ENCODE assay signal across 27 cellular contexts in the genomic region with DNA sequence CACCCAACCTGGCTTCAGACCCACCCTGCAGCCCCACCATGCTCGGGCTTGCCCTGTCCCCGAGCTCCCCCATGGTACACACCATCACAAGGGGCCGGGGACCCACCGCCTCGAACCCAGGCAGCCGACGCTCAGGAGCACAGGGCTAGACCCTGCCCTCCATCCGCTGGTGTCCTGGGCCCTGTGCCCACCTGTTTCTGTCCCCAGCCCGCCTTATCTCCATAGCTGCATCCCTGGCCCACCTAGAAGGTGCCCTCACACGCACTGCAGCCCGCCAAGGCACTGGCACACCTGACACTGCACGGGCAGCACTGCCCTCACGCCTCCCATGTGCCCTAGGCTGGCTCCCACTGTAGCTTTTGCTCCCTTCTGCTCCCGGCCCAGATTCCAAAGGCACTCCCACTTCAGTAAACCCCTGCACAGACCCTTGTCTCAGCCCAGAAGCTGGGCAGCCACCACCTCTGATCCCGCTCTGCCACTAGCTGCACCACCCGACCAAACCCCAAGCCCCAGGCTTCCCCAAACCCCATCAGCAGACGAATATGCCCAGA. TPM values are rescaled to one million over a fixed set of nuclear protein-coding genes. Genes with fewer than 3 reads are reported as not detected.
A peak's percentile ranks its signal among the peaks of the same experiment; 100 is the strongest.
DNase-seq lines count a peak whose midpoint lies in the region; ATAC-seq, FAIRE-seq and TF ChIP-seq lines count a peak whose summit lies in the region.
"Had no signal": no experiment of that assay in that cellular context is flagged by ENCODE, and none has a peak within 500 bp of the region (broad histone marks: within the 10 kb centered on the region; RNA-seq: fewer than 3 reads in every experiment).

No MANE protein-coding gene starts in this region.

- no peak overlapping the region for H2AFZ ChIP-seq in H9 (ENCODE audit: low read length)

- H3K4me3 ChIP-seq in kidney (ENCODE audit: low read length in 2 of 2) = no peak overlapping the region
- H3K4me3 ChIP-seq: BLaER1 treated with 17β-estradiol and CSF1 and Interleukin-3, amounts not matched to agents 10 nM and 100 nM; esophagus squamous epithelium; right lobe of liver; vagina had no signal

- CTCF ChIA-PET in activated B cell treated with CpG ODN at 0.5 μM for 24 hours (lab: Charles Lee) = no interaction called here

- intact Hi-C loops in activated B cell treated with CpG ODN at 0.5 μM for 24 hours (cut with micrococcal nuclease) = no loop called here
- intact Hi-C loops in kidney (cut with DNase I) = no loop called here
- intact Hi-C loops in posterior vena cava (cut with DNase I) = loop anchor here in 1 of 2 donors (1.0 to 10.0 kb wide), 2 partner anchors 34 to 247 kb away; no protein-coding TSS in a partner anchor

- no peak overlapping the region for H3K9ac ChIP-seq in H9 (ENCODE audit: extremely low read depth, insufficient read length, low read length)
- H3K9ac ChIP-seq in kidney (ENCODE audit: low read length in 2 of 2) = no peak overlapping the region
- H3K9ac ChIP-seq: BLaER1 treated with 17β-estradiol and CSF1 and Interleukin-3, amounts not matched to agents 10 nM and 100 nM had no signal

- FAIRE-seq in kidney (lab: Jason Lieb, UNC) = no peak

- no peaks in the 10 kb centered on the region for H3K27me3 ChIP-seq in H9 (ENCODE audit: insufficient read depth, low read length)
- H3K27me3 ChIP-seq: BLaER1 treated with 17β-estradiol and CSF1 and Interleukin-3, amounts not matched to agents 10 nM and 100 nM; right lobe of liver; vagina had no signal

- no CpG with 5 or more reads among the region's 17 CpGs for WGBS in H9 (ENCODE audit: extremely low coverage, insufficient read length, low lambda C conversion rate)

- no peak overlapping the region for H2BK15ac ChIP-seq in H9 (ENCODE audit: low read depth, low read length)

- no peak overlapping the region for H4K8ac ChIP-seq in H9 (replicated peaks; ENCODE audit: insufficient read length, low read depth, low read length)

- H3K27me3 Mint-ChIP-seq in H9 (ENCODE audit: low read depth) = no peaks in the 10 kb centered on the region; the same call in 1 of the 2 replicates
- no peaks in the 10 kb centered on the region for H3K27me3 Mint-ChIP-seq in activated B cell treated with CpG ODN at 0.5 μM for 24 hours
- H3K27me3 Mint-ChIP-seq: activated CD8-positive, alpha-beta T cell treated with anti-CD3 and anti-CD28 coated beads for 36 hours; central memory CD8-positive, alpha-beta T cell had no signal

- H3K18ac ChIP-seq in H9 (ENCODE audit: insufficient read length, low read depth, low read length) = peak overlapping the region; percentile 52

- H3K27ac ChIP-seq in H9 (ENCODE audit: insufficient read length, low read depth, low read length) = no peak overlapping the region
- H3K27ac ChIP-seq in kidney (ENCODE audit: low read depth in 2 of 2, low read length in 2 of 2) = no peak overlapping the region
- H3K27ac ChIP-seq: BLaER1 treated with 17β-estradiol and CSF1 and Interleukin-3, amounts not matched to agents 10 nM and 100 nM; esophagus squamous epithelium; HL-60; right lobe of liver; vagina had no signal

- no peak overlapping the region for H3K56ac ChIP-seq in H9 (ENCODE audit: insufficient read length, low read depth, low read length)

- peaks cover 0 to 2% (median 0%) of the 10 kb centered on the region in 3 experiments; a peak in 2 of 7 replicates for H3K36me3 Mint-ChIP-seq in H9 (ENCODE audit: insufficient read depth in 1 of 3, low read depth in 3 of 3)
- peaks cover 8% of the 10 kb centered on the region for H3K36me3 Mint-ChIP-seq in activated B cell treated with CpG ODN at 0.5 μM for 24 hours (ENCODE audit: low read depth)
- H3K36me3 Mint-ChIP-seq: IgD-negative memory B cell had no signal

- H3K79me1 ChIP-seq in H9 (ENCODE audit: insufficient read depth, low read depth, low read length, poor library complexity, severe bottlenecking) = no peaks in the 10 kb centered on the region

- H3K9me3 Mint-ChIP-seq in H9 = no peaks in the 10 kb centered on the region; a peak in 1 of 5 replicates
- H3K9me3 Mint-ChIP-seq in activated B cell treated with CpG ODN at 0.5 μM for 24 hours = no peaks in the 10 kb centered on the region
- H3K9me3 Mint-ChIP-seq: activated CD8-positive, alpha-beta T cell treated with anti-CD3 and anti-CD28 coated beads for 36 hours; activated naive CD4-positive, alpha-beta T cell treated with anti-CD3 and anti-CD28 coated beads for 36 hours; central memory CD8-positive, alpha-beta T cell; IgD-negative memory B cell; T-helper 1 cell treated with Interleukin-12 subunit alpha and Interleukin-12 subunit beta and Interleukin-4 antibody, amounts not matched to agents 30 μg/mL and 1 μg/mL, for 36 hours had no signal

- no peak for ATAC-seq in activated B cell treated with CpG ODN at 0.5 μM for 24 hours (ENCODE audit: low read depth)
- no peak for ATAC-seq in GM18498 (IDR thresholded peaks at IDR 0.05; ENCODE audit: unreplicated experiment)
- ATAC-seq: activated CD8-positive, alpha-beta T cell treated with anti-CD3 and anti-CD28 coated beads for 36 hours; left colon; right lobe of liver had no signal

- no peaks in the 10 kb centered on the region for H3K79me2 ChIP-seq in H9 (ENCODE audit: insufficient read depth, low read length)

- no peak overlapping the region for H2BK5ac ChIP-seq in H9 (ENCODE audit: insufficient read length, low read length)

- H3K4me1 Mint-ChIP-seq in H9 (peaks cover 31 to 57% of the 10 kb centered on the region in 2 experiments), activated B cell treated with CpG ODN at 0.5 μM for 24 hours (peaks cover 10% of the 10 kb centered on the region)
- H3K4me1 Mint-ChIP-seq: central memory CD8-positive, alpha-beta T cell had no signal

- no peak overlapping the region for H2AK5ac ChIP-seq in H9 (ENCODE audit: insufficient read length, low read length)

- peak overlapping the region in 1 of 2 experiments; percentile 61; a peak in 3 of 5 replicates for H3K4me3 Mint-ChIP-seq in H9
- no peak overlapping the region for H3K4me3 Mint-ChIP-seq in activated B cell treated with CpG ODN at 0.5 μM for 24 hours
- H3K4me3 Mint-ChIP-seq: activated CD8-positive, alpha-beta T cell treated with anti-CD3 and anti-CD28 coated beads for 36 hours; activated naive CD4-positive, alpha-beta T cell treated with anti-CD3 and anti-CD28 coated beads for 36 hours; central memory CD8-positive, alpha-beta T cell; IgD-negative memory B cell; T-helper 1 cell treated with Interleukin-12 subunit alpha and Interleukin-12 subunit beta and Interleukin-4 antibody, amounts not matched to agents 30 μg/mL and 1 μg/mL, for 36 hours had no signal

- no peaks in the 10 kb centered on the region for H3K9me3 ChIP-seq in H9 (ENCODE audit: control insufficient read depth, low read depth, low read length)
- peaks cover 0 to 3% of the 10 kb centered on the region in 2 donors for H3K9me3 ChIP-seq in kidney (ENCODE audit: control insufficient read depth in 1 of 2, low read length in 2 of 2)
- H3K9me3 ChIP-seq: BLaER1 treated with 17β-estradiol and CSF1 and Interleukin-3, amounts not matched to agents 10 nM and 100 nM; esophagus squamous epithelium; right lobe of liver; vagina had no signal

- no peak overlapping the region for H2BK12ac ChIP-seq in H9 (ENCODE audit: insufficient read length, low read depth, low read length)

- no peak overlapping the region for H3K4ac ChIP-seq in H9 (ENCODE audit: low read depth, low read length)

- H3K27ac Mint-ChIP-seq in H9 (peak overlapping the region; percentile 84 to 97 (median 92)), activated B cell treated with CpG ODN at 0.5 μM for 24 hours (no peak overlapping the region)
- H3K27ac Mint-ChIP-seq: activated CD8-positive, alpha-beta T cell treated with anti-CD3 and anti-CD28 coated beads for 36 hours; activated naive CD4-positive, alpha-beta T cell treated with anti-CD3 and anti-CD28 coated beads for 36 hours; T-helper 1 cell treated with Interleukin-12 subunit alpha and Interleukin-12 subunit beta and Interleukin-4 antibody, amounts not matched to agents 30 μg/mL and 1 μg/mL, for 36 hours had no signal

- no peaks in the 10 kb centered on the region for H3K23me2 ChIP-seq in H9 (ENCODE audit: insufficient read length, low read depth, low read length, poor library complexity, severe bottlenecking)

- H3K4me2 ChIP-seq in H9 (ENCODE audit: insufficient read depth, insufficient read length, low read length) = no peak overlapping the region
- H3K4me2 ChIP-seq: BLaER1 treated with 17β-estradiol and CSF1 and Interleukin-3, amounts not matched to agents 10 nM and 100 nM had no signal

- H3K14ac ChIP-seq in H9 (ENCODE audit: insufficient read depth, low read length) = no peak overlapping the region

- H3K36me3 ChIP-seq in kidney (ENCODE audit: control insufficient read depth in 1 of 2, insufficient read depth in 2 of 2, low read length in 2 of 2) = no peaks in the 10 kb centered on the region

- H2BK120ac ChIP-seq in H9 (ENCODE audit: low read depth, low read length, poor library complexity, severe bottlenecking) = no peak overlapping the region

- H4K91ac ChIP-seq in H9 (ENCODE audit: insufficient read length, low read depth, low read length) = no peak overlapping the region

- no peak overlapping the region for H3T11ph ChIP-seq in H9 (ENCODE audit: low read length)

- POLR2A ChIA-PET in activated B cell treated with CpG ODN at 0.5 μM for 24 hours (lab: Charles Lee) = no interaction called here

- H4K5ac ChIP-seq in H9 (ENCODE audit: insufficient read length, low read depth, low read length) = no peak overlapping the region

- TF ChIP-seq CTCF in H9 (conservative IDR thresholded peaks at IDR 0.05) (no peak), activated B cell treated with CpG ODN at 0.5 μM for 24 hours (IDR thresholded peaks at IDR 0.05) (no peak), kidney (IDR thresholded peaks at IDR 0.05; ENCODE audit: borderline replicate concordance, extremely low read depth, insufficient read depth) (no peak)

- H3K4me1 ChIP-seq in H9 (ENCODE audit: insufficient read depth, low read length) (no peaks in the 10 kb centered on the region), kidney (ENCODE audit: control insufficient read depth in 1 of 2, insufficient read depth in 1 of 2, low read depth in 1 of 2, low read length in 2 of 2) (no peaks in the 10 kb centered on the region)
- H3K4me1 ChIP-seq: right lobe of liver, vagina had no signal

- H4K20me1 ChIP-seq in H9 (ENCODE audit: control insufficient read depth, insufficient read depth, insufficient read length) = no peaks in the 10 kb centered on the region

- H2BK20ac ChIP-seq in H9 (ENCODE audit: low read depth, low read length, poor library complexity, severe bottlenecking) = no peak overlapping the region

- no peak overlapping the region for H3K23ac ChIP-seq in H9 (ENCODE audit: insufficient read length, low read depth, low read length)

- DNase-seq in H9 (no peak), activated B cell treated with CpG ODN at 0.5 μM for 24 hours (peak; percentile 3), kidney (peak; percentile 56), posterior vena cava (ENCODE audit: low spot score) (peak; percentile 66), SIG-M5 (lab: John Stamatoyannopoulos, UW) (no peak), activated gamma-delta T cell (lab: John Stamatoyannopoulos, UW) (no peak)
- DNase-seq in activated CD4-positive, alpha-beta T cell treated with anti-CD3 and anti-CD28 coated beads for 48 hours = no peak
- DNase-seq: ACHN; activated CD4-positive, CD25-positive, alpha-beta regulatory T cell; activated CD8-positive, alpha-beta T cell treated with anti-CD3 and anti-CD28 coated beads for 36 hours; activated naive CD4-positive, alpha-beta T cell treated with anti-CD3 and anti-CD28 coated beads for 36 hours; activated T-cell treated with anti-CD3 and anti-CD28 coated beads, Interleukin-2, amount 50 U/mL, for 1 hour; esophagus squamous epithelium; NCI-H146; NCI-H69; SHP77 treated with DMSO at 0.1 percent for 48 hours had no signal

RNA-seq across cellular contexts. Expression of gene YKT6, which starts 17.1 kb away (rescaled TPM):
- 104 and 105 TPM in 2 replicates for total RNA-seq in H9 (2021)
- total RNA-seq in activated B cell treated with CpG ODN at 0.5 μM for 24 hours = 78.2 and 78.7 TPM in 2 replicates
- 60.2 TPM for total RNA-seq in kidney
- polyA plus RNA-seq in kidney (ENCODE audit: insufficient read depth, low read depth, low replicate concordance) = 53.2 TPM
- total RNA-seq in posterior vena cava = 10 to 100 TPM; 56.7 to 71.8 TPM

RNA-seq across cellular contexts. Expression of gene GCK, which starts 28.7 kb away (rescaled TPM):
- 0.90 and 0.98 TPM in 2 replicates for total RNA-seq in H9 (2021)
- 0.13 and 0.44 TPM in 2 replicates for total RNA-seq in activated B cell treated with CpG ODN at 0.5 μM for 24 hours
- 0.25 TPM for total RNA-seq in kidney
- polyA plus RNA-seq in kidney (ENCODE audit: insufficient read depth, low read depth, low replicate concordance) = 1.0 TPM
- total RNA-seq in posterior vena cava = under 1 TPM; 0.51 to 0.81 TPM
- total RNA-seq: MCF 10A, osteocyte had no signal

Comparison
In these comparisons a context has a peak if more than half of its experiments do, and no peak if none do; other contexts are left out.
1. DNase-seq: peak in activated B cell treated with CpG ODN at 0.5 μM for 24 hours (single experiment), kidney (single experiment) and posterior vena cava (single experiment); none in H9 (single experiment), activated CD4-positive, alpha-beta T cell treated with anti-CD3 and anti-CD28 coated beads for 48 hours (single experiment), SIG-M5 (single experiment) and activated gamma-delta T cell (single experiment).